11 cellular contexts compared by ENCODE assay signal in the genomic region with DNA sequence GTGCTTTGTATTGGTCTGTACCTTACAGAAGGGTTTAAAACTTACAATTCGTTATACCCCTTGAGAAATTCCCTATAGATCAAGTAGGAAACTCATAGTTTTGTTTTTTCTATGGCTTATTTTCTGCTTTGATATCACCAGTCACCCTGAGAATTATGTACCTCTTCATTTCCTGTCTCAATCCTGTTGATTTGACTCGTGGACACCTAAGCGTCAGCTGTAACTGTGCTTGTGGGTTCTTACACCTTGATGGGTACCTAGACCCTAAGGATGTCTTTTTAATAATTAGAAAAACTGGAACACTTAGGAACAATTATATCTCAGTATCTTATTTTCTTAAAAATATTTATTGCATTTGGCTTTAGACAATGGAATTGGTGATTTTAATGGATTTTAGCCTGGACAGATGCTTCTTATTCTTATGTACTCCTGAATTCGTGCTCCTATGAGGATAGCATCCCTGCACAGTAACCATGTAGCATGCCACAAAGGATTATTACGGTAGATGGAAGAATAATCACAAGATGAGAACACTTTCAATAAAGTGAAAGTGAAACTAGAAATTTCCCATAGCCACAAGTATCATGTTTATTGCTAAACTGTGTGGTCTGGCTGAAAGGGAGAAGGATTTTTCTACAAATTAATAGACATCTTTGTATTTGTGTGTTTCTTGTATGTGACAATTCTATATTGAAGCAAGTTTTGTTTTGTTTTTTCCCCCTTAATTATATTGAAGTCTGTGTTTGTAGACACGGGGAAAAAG.
DNase-seq lines count a peak whose midpoint lies in the region; ATAC-seq and TF ChIP-seq lines count a peak whose summit lies in the region.
"Had no signal": no experiment of that assay in that cellular context is flagged by ENCODE, and none has a peak within 500 bp of the region (broad histone marks: within the 10 kb centered on the region; RNA-seq: fewer than 3 reads in every experiment).

No MANE protein-coding gene starts in this region.

- H3K4me3 ChIP-seq in foreskin fibroblast (ENCODE audit: low read depth in 1 of 2, low read length in 2 of 2) (peak overlapping the region; percentile 19 to 29), tibial nerve (peak overlapping the region; percentile 3 to 41 (median 21))

- H3K36me3 Mint-ChIP-seq in activated naive CD8-positive, alpha-beta T cell treated with anti-CD3 and anti-CD28 coated beads, Interleukin-2, amount 10 ng/mL, durations not matched to agents 7 days and 5 days, result no peaks in the 10 kb centered on the region
- no peaks in the 10 kb centered on the region for H3K36me3 Mint-ChIP-seq in activated naive CD8-positive, alpha-beta T cell treated with anti-CD3 and anti-CD28 coated beads for 36 hours
- H3K36me3 Mint-ChIP-seq: CD8-positive, alpha-beta T cell had no signal

- H3K27ac Mint-ChIP-seq in activated naive CD8-positive, alpha-beta T cell treated with anti-CD3 and anti-CD28 coated beads, Interleukin-2, amount 10 ng/mL, durations not matched to agents 7 days and 5 days, result no peak overlapping the region
- no peak overlapping the region for H3K27ac Mint-ChIP-seq in activated naive CD8-positive, alpha-beta T cell treated with anti-CD3 and anti-CD28 coated beads for 36 hours
- H3K27ac Mint-ChIP-seq: CD8-positive, alpha-beta T cell had no signal

- TF ChIP-seq POLR2A in tibial nerve (IDR thresholded peaks at IDR 0.05), result no peak

- TF ChIP-seq CTCF in foreskin fibroblast (IDR thresholded peaks at IDR 0.05; ENCODE audit: low read depth, low read length) (no peak), tibial nerve (IDR thresholded peaks at IDR 0.05) (no peak)

- peak overlapping the region; percentile 54 for H3K4me3 Mint-ChIP-seq in activated naive CD8-positive, alpha-beta T cell treated with anti-CD3 and anti-CD28 coated beads, Interleukin-2, amount 10 ng/mL, durations not matched to agents 7 days and 5 days
- H3K4me3 Mint-ChIP-seq in activated naive CD8-positive, alpha-beta T cell treated with anti-CD3 and anti-CD28 coated beads for 36 hours, result no peak overlapping the region
- H3K4me3 Mint-ChIP-seq: CD8-positive, alpha-beta T cell had no signal

- peaks cover 0 to 10% (median 0%) of the 10 kb centered on the region in 4 donors for H3K4me1 ChIP-seq in tibial nerve

- no peak for DNase-seq in activated naive CD8-positive, alpha-beta T cell treated with anti-CD3 and anti-CD28 coated beads, Interleukin-2, amount 10 ng/mL, durations not matched to agents 7 days and 5 days
- no peak for DNase-seq in activated naive CD8-positive, alpha-beta T cell treated with anti-CD3 and anti-CD28 coated beads for 36 hours
- DNase-seq in RKO (ENCODE audit: low spot score) (peak; percentile 19), foreskin fibroblast (peak in 1 of 2 donors; percentile 1), tibial nerve (ENCODE audit: low spot score in 2 of 2) (no peak)
- DNase-seq: CD8-positive, alpha-beta T cell; NK-92 treated with Interleukin-12 subunit alpha and Interleukin-12 subunit beta, amount 100 ng/mL, for 24 hours; stimulated activated naive CD4-positive, alpha-beta T cell had no signal

- H3K9me3 ChIP-seq in tibial nerve, result no peaks in the 10 kb centered on the region

- no peaks in the 10 kb centered on the region for H3K27me3 Mint-ChIP-seq in activated naive CD8-positive, alpha-beta T cell treated with anti-CD3 and anti-CD28 coated beads, Interleukin-2, amount 10 ng/mL, durations not matched to agents 7 days and 5 days
- no peaks in the 10 kb centered on the region for H3K27me3 Mint-ChIP-seq in activated naive CD8-positive, alpha-beta T cell treated with anti-CD3 and anti-CD28 coated beads for 36 hours

- no peaks in the 10 kb centered on the region for H3K27me3 ChIP-seq in tibial nerve

- H3K27ac ChIP-seq in tibial nerve, result no peak overlapping the region

- 71 to 72% methylated on average over 6 of the region's 6 CpGs for WGBS in tibial nerve, 2 donors

- no peak for ATAC-seq in activated naive CD8-positive, alpha-beta T cell treated with anti-CD3 and anti-CD28 coated beads, Interleukin-2, amount 10 ng/mL, durations not matched to agents 7 days and 5 days (ENCODE audit: low read depth)
- ATAC-seq in GM21737 (IDR thresholded peaks at IDR 0.05; ENCODE audit: unreplicated experiment), result no peak
- no peak for ATAC-seq in HG02763 (IDR thresholded peaks at IDR 0.05; ENCODE audit: unreplicated experiment)
- no peak for ATAC-seq in HG03196 (IDR thresholded peaks at IDR 0.05; ENCODE audit: unreplicated experiment)
- ATAC-seq: CD8-positive, alpha-beta T cell had no signal

- H3K9me3 Mint-ChIP-seq in activated naive CD8-positive, alpha-beta T cell treated with anti-CD3 and anti-CD28 coated beads, Interleukin-2, amount 10 ng/mL, durations not matched to agents 7 days and 5 days, result no peaks in the 10 kb centered on the region
- H3K9me3 Mint-ChIP-seq in activated naive CD8-positive, alpha-beta T cell treated with anti-CD3 and anti-CD28 coated beads for 36 hours, result peaks cover 2% of the 10 kb centered on the region

- no peak for TF ChIP-seq EP300 in tibial nerve (IDR thresholded peaks at IDR 0.05)

- H3K4me1 Mint-ChIP-seq in activated naive CD8-positive, alpha-beta T cell treated with anti-CD3 and anti-CD28 coated beads, Interleukin-2, amount 10 ng/mL, durations not matched to agents 7 days and 5 days, result peaks cover 1% of the 10 kb centered on the region
- peaks cover 2% of the 10 kb centered on the region for H3K4me1 Mint-ChIP-seq in activated naive CD8-positive, alpha-beta T cell treated with anti-CD3 and anti-CD28 coated beads for 36 hours

- POLR2A ChIA-PET in activated naive CD8-positive, alpha-beta T cell treated with anti-CD3 and anti-CD28 coated beads, Interleukin-2, amount 10 ng/mL, durations not matched to agents 7 days and 5 days (lab: Charles Lee), result no interaction called here

- H3K36me3 ChIP-seq in tibial nerve, result no peaks in the 10 kb centered on the region
